In the genomic region with DNA sequence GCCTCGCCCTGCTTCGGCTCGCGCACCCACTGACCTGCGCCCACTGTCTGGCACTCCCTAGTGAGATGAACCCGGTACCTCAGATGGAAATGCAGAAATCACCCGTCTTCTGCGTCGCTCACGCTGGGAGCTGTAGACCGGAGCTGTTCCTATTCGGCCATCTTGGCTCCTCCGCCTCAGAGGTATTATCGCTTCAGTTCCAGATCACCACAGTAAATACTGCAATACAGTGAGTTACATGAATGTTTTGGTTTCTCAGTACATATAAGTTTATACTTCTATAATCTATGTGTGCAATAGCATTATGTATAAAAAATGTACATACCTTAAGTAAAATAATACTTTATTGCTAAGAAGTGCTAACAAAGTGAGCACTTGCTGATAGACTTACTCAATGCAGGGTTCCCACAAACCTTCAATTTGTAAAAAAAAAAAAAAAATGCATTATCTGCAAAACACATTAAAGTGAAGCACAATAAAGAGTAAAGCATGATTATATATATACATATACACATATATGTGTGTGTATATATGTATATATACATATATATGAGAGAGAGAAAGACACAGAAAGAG, we compare ENCODE assay signal across 8 cellular contexts.
DNase-seq lines count a peak whose midpoint lies in the region; ATAC-seq and TF ChIP-seq lines count a peak whose summit lies in the region.
"Not testable (repeated sequence)": the region's sequence is repeated elsewhere in the genome, so short reads cannot be mapped to it uniquely, and the experiment has no call there.

No MANE protein-coding gene starts in this region.

- POLR2A ChIA-PET in HCT116 (lab: Charles Lee); WTC11 (lab: Charles Lee): not testable (repeated sequence)

- TF ChIP-seq POLR2A in HCT116 (IDR thresholded peaks at IDR 0.05; ENCODE audit: borderline replicate concordance, extremely low read depth, insufficient read depth, insufficient read length): not testable (repeated sequence)

- not testable (repeated sequence) for H3K4me1 Mint-ChIP-seq in WTC11; type B pancreatic cell (ENCODE audit: unreplicated experiment)

- H3K4me3 Mint-ChIP-seq in WTC11 (peak overlapping the region; percentile 62), type B pancreatic cell (peak overlapping the region; percentile 62)

- H2AFZ ChIP-seq in HCT116 (ENCODE audit: low read depth, low read length, poor library complexity, severe bottlenecking): peak overlapping the region; percentile 80

- H3K27me3 Mint-ChIP-seq in WTC11 (ENCODE audit: low read depth); type B pancreatic cell: not testable (repeated sequence)

- not testable (repeated sequence) for H3K36me3 ChIP-seq in HCT116 (ENCODE audit: control insufficient read depth in 1 of 2, insufficient read depth in 2 of 2, low read length in 2 of 2)

- ATAC-seq in HCT116: peak; percentile 84
- ATAC-seq in WTC11: not testable (repeated sequence)

- H3K27ac Mint-ChIP-seq in WTC11, type B pancreatic cell: not testable (repeated sequence)

- DNase-seq in DMS153 treated with DMSO at 0.1 percent for 48 hours (lab: John Stamatoyannopoulos, UW; ENCODE audit: unreplicated experiment) (peak; percentile 29), HCT116 (ENCODE audit: low read depth, low spot score) (peak; percentile 12), NCI-H146 (lab: John Stamatoyannopoulos, UW) (peak; percentile 63), NCI-H345 (lab: John Stamatoyannopoulos, UW) (peak; percentile 24), NCI-H82 (lab: John Stamatoyannopoulos, UW) (peak; percentile 70)
- not testable (repeated sequence) for DNase-seq in WTC11 (ENCODE audit: low spot score); type B pancreatic cell (ENCODE audit: extremely low spot score, unreplicated experiment)

- not testable (repeated sequence) for TF ChIP-seq CTCF in HCT116 (IDR thresholded peaks at IDR 0.05 in 2 of 3, conservative IDR thresholded peaks at IDR 0.05 in 1 of 3; ENCODE audit: borderline replicate concordance in 1 of 3, insufficient read depth in 1 of 3, low read depth in 2 of 3, low read length in 2 of 3); WTC11 (IDR thresholded peaks at IDR 0.05); type B pancreatic cell (conservative IDR thresholded peaks at IDR 0.05)

- H3K9me2 ChIP-seq in HCT116 (ENCODE audit: insufficient read depth): not testable (repeated sequence)

- BruUV-seq in HCT116 (replicated peaks; lab: Mats Ljungman, UMichigan): TSS peak; percentile 53

- not testable (repeated sequence) for H3K9me3 Mint-ChIP-seq in WTC11, type B pancreatic cell

- intact Hi-C loops in HCT116 (cut with micrococcal nuclease): not testable (repeated sequence)

- peak overlapping the region; percentile 68 for H3K27ac ChIP-seq in HCT116 (ENCODE audit: low read depth, low read length)

- RAD21 ChIA-PET in HCT116 (lab: Charles Lee; ENCODE audit: low non-redundant PET in 1 of 2, low total read pairs in 2 of 2, uncharacterized antibody in 2 of 2, unreplicated experiment in 2 of 2): not testable (repeated sequence)

- H3K9ac ChIP-seq in HCT116 (ENCODE audit: low read length): peak overlapping the region; percentile 49

- H4K20me1 ChIP-seq in HCT116 (ENCODE audit: insufficient read depth): not testable (repeated sequence)

- H3K4me3 ChIP-seq in HCT116 (replicated peaks in 1 of 2; ENCODE audit: low read depth in 1 of 2, low read length in 2 of 2) (peak overlapping the region; percentile 52 to 59), iPS-11a (ENCODE audit: low read depth, low read length) (peak overlapping the region; percentile 21)

- not testable (repeated sequence) for H3K9me3 ChIP-seq in HCT116 (ENCODE audit: control insufficient read depth in 1 of 2, insufficient read depth in 1 of 2, low read depth in 1 of 2, low read length in 2 of 2)

- not testable (repeated sequence) for H3K36me3 Mint-ChIP-seq in WTC11, type B pancreatic cell

- peak overlapping the region; percentile 79 for H3K4me2 ChIP-seq in HCT116 (ENCODE audit: low read length)

- H3K4me1 ChIP-seq in HCT116 (ENCODE audit: control insufficient read depth in 1 of 2, insufficient read depth in 2 of 2, low read length in 2 of 2): peaks cover 0 to 11% of the 10 kb centered on the region in 2 experiments; a peak in 2 of 4 replicates

- not testable (repeated sequence) for H3K79me2 ChIP-seq in HCT116 (ENCODE audit: insufficient read depth, low read length)

- TF ChIP-seq RAD21 in HCT116 (IDR thresholded peaks at IDR 0.05; ENCODE audit: low read depth): not testable (repeated sequence)

- CTCF ChIA-PET in HCT116 (lab: Charles Lee); WTC11 (lab: Charles Lee): not testable (repeated sequence)

- not testable (repeated sequence) for H3K27me3 ChIP-seq in HCT116 (ENCODE audit: insufficient read depth, low read length)

TF ChIP-seq in HCT116, 20 proteins besides CTCF, POLR2A, EP300 and RAD21:
- peak; percentile 56 for TF ChIP-seq YY1 (IDR thresholded peaks at IDR 0.05; ENCODE audit: extremely low read depth, insufficient replicate concordance, low read depth, low read length)
